Comparison of ENCODE assay signal across 8 cellular contexts in genomic region chr12:47818701-47819543, GRCh38. TPM values are rescaled to one million over a fixed set of nuclear protein-coding genes. Genes with fewer than 3 reads are reported as not detected.
DNase-seq lines count a peak whose midpoint lies in the region; ATAC-seq and TF ChIP-seq lines count a peak whose summit lies in the region.

No MANE protein-coding gene starts in this region.

- peak; percentile 80 to 89 for DNase-seq in Caco-2
- peak; percentile 70 for DNase-seq in GM23248
- peak; percentile 4 for DNase-seq in NCI-H1105 treated with DMSO at 0.1 percent for 48 hours (lab: John Stamatoyannopoulos, UW)
- DNase-seq in activated naive CD4-positive, alpha-beta T cell treated with anti-CD3 and anti-CD28 coated beads for 36 hours, result peak; percentile 76
- DNase-seq in head of caudate nucleus, result peak in 41 of 42 donors; percentile 41 to 86 (median 68)
- DNase-seq in osteoblast (ENCODE audit: insufficient read length, low spot score, missing footprints), result peak; percentile 97
- DNase-seq in NCI-H69 (lab: John Stamatoyannopoulos, UW), result no peak

- peaks cover 51% of the 10 kb centered on the region for H3K4me1 ChIP-seq in Caco-2
- H3K4me1 ChIP-seq in GM23248 (ENCODE audit: insufficient read depth), result peaks cover 59% of the 10 kb centered on the region
- peaks cover 59% of the 10 kb centered on the region for H3K4me1 ChIP-seq in osteoblast (ENCODE audit: insufficient read depth, low read length)

- H3K36me3 Mint-ChIP-seq in Caco-2 (ENCODE audit: insufficient read depth, unreplicated experiment), result peaks cover 12% of the 10 kb centered on the region
- peaks cover 50% of the 10 kb centered on the region for H3K36me3 Mint-ChIP-seq in activated naive CD4-positive, alpha-beta T cell treated with anti-CD3 and anti-CD28 coated beads for 36 hours (ENCODE audit: low read depth)

- intact Hi-C loops in Caco-2 (cut with micrococcal nuclease; ENCODE audit: unreplicated experiment), result no loop called here
- intact Hi-C loops in activated naive CD4-positive, alpha-beta T cell treated with anti-CD3 and anti-CD28 coated beads for 36 hours (cut with micrococcal nuclease), result loop anchor here (1.0 to 10.0 kb wide), 2 partner anchors 18 to 1444 kb away; partner anchors contain the start of gene SLC38A2
- intact Hi-C loops in head of caudate nucleus (cut with DNase I), result loop anchor here (1.0 kb wide), 1 partner anchor 40 kb away; no protein-coding TSS in a partner anchor

- peak overlapping the region; percentile 40 for H3K27ac Mint-ChIP-seq in Caco-2 (ENCODE audit: unreplicated experiment)
- H3K27ac Mint-ChIP-seq in activated naive CD4-positive, alpha-beta T cell treated with anti-CD3 and anti-CD28 coated beads for 36 hours, result peak overlapping the region; percentile 98

- in situ Hi-C loops in GM23248 (cut with MboI), result no loop called here

- peaks cover 47% of the 10 kb centered on the region for H3K4me1 Mint-ChIP-seq in Caco-2 (ENCODE audit: low read depth, unreplicated experiment)
- peaks cover 63% of the 10 kb centered on the region for H3K4me1 Mint-ChIP-seq in activated naive CD4-positive, alpha-beta T cell treated with anti-CD3 and anti-CD28 coated beads for 36 hours (ENCODE audit: low read depth)

- H4K20me1 ChIP-seq in GM23248 (ENCODE audit: insufficient read depth) (no peaks in the 10 kb centered on the region), osteoblast (ENCODE audit: insufficient read depth, low read length) (peaks cover 43% of the 10 kb centered on the region)

- TF ChIP-seq CTCF in Caco-2 (IDR thresholded peaks at IDR 0.05; ENCODE audit: insufficient read depth in 1 of 2, low read depth in 1 of 2, low read length in 1 of 2, severe bottlenecking in 1 of 2, unreplicated experiment in 1 of 2) (peak in 1 of 2 experiments; percentile 82), osteoblast (IDR thresholded peaks at IDR 0.05; ENCODE audit: extremely low read depth, low read depth, low read length) (no peak)

- no TSS peak for BruUV-seq in Caco-2 (replicated peaks; lab: Mats Ljungman, UMichigan)

- ATAC-seq in HG03342 (IDR thresholded peaks at IDR 0.05; ENCODE audit: unreplicated experiment), result no peak

- H3K9me3 Mint-ChIP-seq in Caco-2 (ENCODE audit: unreplicated experiment), result no peaks in the 10 kb centered on the region
- H3K9me3 Mint-ChIP-seq in activated naive CD4-positive, alpha-beta T cell treated with anti-CD3 and anti-CD28 coated beads for 36 hours, result peaks cover 3% of the 10 kb centered on the region

- no peaks in the 10 kb centered on the region for H3K9me2 ChIP-seq in GM23248 (ENCODE audit: insufficient read depth)

- H3K27me3 Mint-ChIP-seq in Caco-2 (ENCODE audit: insufficient read depth, unreplicated experiment), result no peaks in the 10 kb centered on the region
- H3K27me3 Mint-ChIP-seq in activated naive CD4-positive, alpha-beta T cell treated with anti-CD3 and anti-CD28 coated beads for 36 hours (ENCODE audit: low read depth), result no peaks in the 10 kb centered on the region

- H3K27ac ChIP-seq in GM23248 (peak overlapping the region; percentile 99), osteoblast (ENCODE audit: low read depth, low read length) (peak overlapping the region; percentile 67)

- CTCF ChIA-PET in Caco-2 (lab: Charles Lee), result interaction anchor here (0.8 to 7.8 kb wide), 3 partner anchors 11 to 18 kb away, joined by 3 to 113 read pairs (median 4); no protein-coding TSS in a partner anchor
- CTCF ChIA-PET in activated naive CD4-positive, alpha-beta T cell treated with anti-CD3 and anti-CD28 coated beads for 36 hours (lab: Charles Lee), result interaction anchor here (1.1 to 27.8 kb wide), 7 partner anchors 10 to 76 kb away, joined by 3 to 848 read pairs (median 14); no protein-coding TSS in a partner anchor

- H3K79me2 ChIP-seq in GM23248 (ENCODE audit: insufficient read depth), result peaks cover 60% of the 10 kb centered on the region
- peaks cover 59% of the 10 kb centered on the region for H3K79me2 ChIP-seq in osteoblast (ENCODE audit: insufficient read depth, low read length)

- peak overlapping the region; percentile 93 for H3K9ac ChIP-seq in GM23248

- H2AFZ ChIP-seq in GM23248 (no peak overlapping the region), osteoblast (ENCODE audit: low read length) (no peak overlapping the region)

- H3K9me3 ChIP-seq in Caco-2 (no peaks in the 10 kb centered on the region), GM23248 (ENCODE audit: low read depth) (no peaks in the 10 kb centered on the region), osteoblast (ENCODE audit: low read depth, low read length) (no peaks in the 10 kb centered on the region)

- H3F3A ChIP-seq in GM23248 (ENCODE audit: insufficient read depth), result peaks cover 64% of the 10 kb centered on the region

- H3K36me3 ChIP-seq in Caco-2 (ENCODE audit: control insufficient read depth, insufficient read depth, low read length) (no peaks in the 10 kb centered on the region), GM23248 (ENCODE audit: low read depth) (no peaks in the 10 kb centered on the region), osteoblast (ENCODE audit: insufficient read depth, low read length) (peaks cover 6% of the 10 kb centered on the region)

- H3K4me3 Mint-ChIP-seq in Caco-2 (ENCODE audit: unreplicated experiment), result peak overlapping the region; percentile 73
- peak overlapping the region; percentile 88 for H3K4me3 Mint-ChIP-seq in activated naive CD4-positive, alpha-beta T cell treated with anti-CD3 and anti-CD28 coated beads for 36 hours

- H3K27me3 ChIP-seq in Caco-2 (replicated peaks; ENCODE audit: control insufficient read depth, insufficient read depth, low read length), result no peaks in the 10 kb centered on the region
- no peaks in the 10 kb centered on the region for H3K27me3 ChIP-seq in GM23248 (replicated peaks; ENCODE audit: insufficient read depth)
- no peaks in the 10 kb centered on the region for H3K27me3 ChIP-seq in osteoblast (ENCODE audit: insufficient read depth, low read length)

- H3K4me2 ChIP-seq in GM23248 (ENCODE audit: unreplicated experiment) (peak overlapping the region; percentile 87), osteoblast (ENCODE audit: insufficient read depth, low read length) (peak overlapping the region; percentile 81)

- H3K4me3 ChIP-seq in Caco-2 (ENCODE audit: low read depth, low read length), result peak overlapping the region; percentile 92
- peak overlapping the region; percentile 82 for H3K4me3 ChIP-seq in GM23248
- H3K4me3 ChIP-seq in osteoblast (ENCODE audit: insufficient read depth, low read length), result peak overlapping the region; percentile 84

- POLR2A ChIA-PET in Caco-2 (lab: Charles Lee), result interaction anchor here (1.3 kb wide), 1 partner anchor 17 kb away, joined by 4 read pairs; no protein-coding TSS in a partner anchor

- WGBS in GM23248 (ENCODE audit: low coverage in 1 of 2, low lambda C conversion rate in 2 of 2, missing lambda C conversion rate in 2 of 2), 2 experiments, result 3% methylated on average over 31 to 37 of the region's 49 CpGs

RNA-seq across cellular contexts. Expression of gene HDAC7, which starts 0.8 kb away (rescaled TPM):
- total RNA-seq in Caco-2 (2022) (71.2 and 71.9 TPM in 2 replicates), osteoblast (39.8 and 41.3 TPM in 2 replicates)
- 62.9 and 72.3 TPM in 2 replicates for total RNA-seq in GM23248 (2014; rRNA removed; shearing (Covaris generic))
- polyA plus RNA-seq in GM23248 (2016; fragmentation: Nextera tagmentation; extraction: Ambion mirVana), result 45.3 and 46.2 TPM in 2 replicates
- 100 to 1,000 TPM; 272 to 289 TPM for total RNA-seq in activated naive CD4-positive, alpha-beta T cell treated with anti-CD3 and anti-CD28 coated beads for 36 hours

RNA-seq across cellular contexts. Expression of gene SLC48A1, which starts 45.9 kb away (rescaled TPM):
- total RNA-seq in Caco-2 (2022), result 34.3 and 37.5 TPM in 2 replicates
- total RNA-seq in GM23248 (2014; rRNA removed; shearing (Covaris generic)), result 16.4 and 20.9 TPM in 2 replicates
- 19.1 and 21.8 TPM in 2 replicates for polyA plus RNA-seq in GM23248 (2016; fragmentation: Nextera tagmentation; extraction: Ambion mirVana)
- total RNA-seq in activated naive CD4-positive, alpha-beta T cell treated with anti-CD3 and anti-CD28 coated beads for 36 hours, result 10 to 100 TPM; 16.6 to 21.0 TPM
- total RNA-seq in osteoblast, result 18.0 and 19.2 TPM in 2 replicates
